Comparison of ENCODE assay signal across 12 cellular contexts in the genomic region with DNA sequence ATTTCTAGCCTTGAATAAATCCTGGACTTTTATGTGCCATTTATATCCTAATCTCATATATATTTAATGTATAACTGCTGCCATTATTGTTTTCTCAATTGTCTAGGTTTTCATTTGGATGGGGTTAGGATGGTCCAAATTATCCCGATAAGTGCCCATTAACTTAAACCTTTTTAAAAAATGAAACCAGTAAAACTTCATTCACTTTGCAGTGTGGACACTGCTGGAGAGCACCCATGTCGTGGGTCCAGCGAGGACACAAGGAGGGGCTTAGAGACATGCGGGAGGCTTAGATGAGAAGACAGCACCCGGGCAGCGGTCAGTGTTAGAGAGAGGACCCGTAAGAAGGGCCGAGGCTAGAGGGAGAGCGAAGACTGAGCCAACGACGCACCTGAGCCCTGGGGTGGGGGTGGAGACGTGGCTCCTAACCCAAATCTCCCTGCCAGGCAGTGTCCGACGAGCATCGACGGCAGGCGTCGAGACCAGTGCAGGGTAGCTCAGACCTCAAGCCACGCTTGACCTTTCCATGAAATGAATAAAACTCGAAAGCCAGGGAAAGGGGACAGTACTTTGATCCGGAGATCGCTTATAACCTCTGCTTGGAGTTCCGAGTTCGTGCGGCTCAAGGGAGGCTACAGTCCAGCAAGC. TPM values are rescaled to one million over a fixed set of nuclear protein-coding genes. Genes with fewer than 3 reads are reported as not detected.
DNase-seq lines count a peak whose midpoint lies in the region; ATAC-seq, FAIRE-seq and TF ChIP-seq lines count a peak whose summit lies in the region.
"Had no signal": no experiment of that assay in that cellular context is flagged by ENCODE, and none has a peak within 500 bp of the region (broad histone marks: within the 10 kb centered on the region; RNA-seq: fewer than 3 reads in every experiment).

No MANE protein-coding gene starts in this region.

- intact Hi-C loops in gastrocnemius medialis (cut with DNase I; ENCODE audit: low total_unique reads): loop anchor here (10.0 kb wide), 1 partner anchor 1042 kb away; the partner anchor contains the start of gene DDX18

- POLR2A ChIA-PET in H1 (lab: Charles Lee; ENCODE audit: partially characterized antibody) (no interaction called here), RWPE1 (lab: Yijun Ruan, JAX; ENCODE audit: low non-redundant PET) (no interaction called here)

- TF ChIP-seq RAD21 in H1 (IDR thresholded peaks at IDR 0.05 in 1 of 2, conservative IDR thresholded peaks at IDR 0.05 in 1 of 2; ENCODE audit: low read depth in 2 of 2, low read length in 2 of 2): no peak

- CTCF ChIA-PET in H1 (lab: Charles Lee; ENCODE audit: partially characterized antibody): interaction anchor here (0.7 to 7.4 kb wide), 12 partner anchors 12 to 632 kb away, joined by 3 to 84 read pairs (median 6); partner anchors contain the start of gene EN1
- CTCF ChIA-PET in RWPE1 (lab: Yijun Ruan, JAX): interaction anchor here (0.6 to 4.6 kb wide), 9 partner anchors 11 to 824 kb away, joined by 3 to 28 read pairs (median 3); no protein-coding TSS in a partner anchor

- no peak overlapping the region for H2BK20ac ChIP-seq in H1 (ENCODE audit: low read length)

- no peak overlapping the region for H3K27ac Mint-ChIP-seq in T-helper 2 cell treated with Interferon-gamma antibody and Interleukin-4, amounts not matched to agents 5 μg/mL and 100 μg/mL, for 36 hours

- no peak overlapping the region for H2BK5ac ChIP-seq in H1 (ENCODE audit: low read depth, low read length)

- H3K9me3 ChIP-seq in H1 (ENCODE audit: insufficient read depth in 2 of 2, low read depth in 1 of 2, low read length in 1 of 2) (no peaks in the 10 kb centered on the region), gastrocnemius medialis (no peaks in the 10 kb centered on the region)
- H3K9me3 ChIP-seq: gastroesophageal sphincter, upper lobe of left lung had no signal

- H3K4me2 ChIP-seq in KMS-11 (peak overlapping the region; percentile 47; the same call in 1 of the 2 replicates), H1 (ENCODE audit: insufficient read depth in 1 of 2, low read depth in 2 of 2, low read length in 2 of 2) (peak overlapping the region; percentile 65 to 67; a peak in 3 of 4 replicates)

- H4K8ac ChIP-seq in H1 (ENCODE audit: extremely low read depth, insufficient read depth, low read length): no peak overlapping the region

- 7% methylated on average over 22 of the region's 25 CpGs; no CpG with 5 or more reads in 1 of the 2 experiments for WGBS in H1 (ENCODE audit: extremely low coverage in 1 of 2, insufficient coverage in 1 of 2, insufficient read length in 1 of 2, insufficient replicate concordance in 2 of 2, low coverage in 1 of 2, low lambda C conversion rate in 2 of 2, missing lambda C conversion rate in 1 of 2), 2 experiments

- H3K9me3 Mint-ChIP-seq in T-helper 2 cell treated with Interferon-gamma antibody and Interleukin-4, amounts not matched to agents 5 μg/mL and 100 μg/mL, for 36 hours: no peaks in the 10 kb centered on the region

- peak overlapping the region; percentile 34 for H3K4me3 Mint-ChIP-seq in T-helper 2 cell treated with Interferon-gamma antibody and Interleukin-4, amounts not matched to agents 5 μg/mL and 100 μg/mL, for 36 hours

- peaks cover 4% of the 10 kb centered on the region for H3K36me3 Mint-ChIP-seq in T-helper 2 cell treated with Interferon-gamma antibody and Interleukin-4, amounts not matched to agents 5 μg/mL and 100 μg/mL, for 36 hours (ENCODE audit: low read depth)

- in situ Hi-C loops in gastrocnemius medialis (cut with MboI; ENCODE audit: low sequenced_read_pairs in 4 of 4): loop anchor here in 3 of 4 donors (10.0 to 25.0 kb wide), 3 partner anchors 92 to 819 kb away; no protein-coding TSS in a partner anchor

- no peak overlapping the region for H3K56ac ChIP-seq in H1 (replicated peaks; ENCODE audit: insufficient read length, low read depth, low read length)

- no peaks in the 10 kb centered on the region for H3K79me2 ChIP-seq in KMS-11 (ENCODE audit: insufficient read depth, low read depth)
- H3K79me2 ChIP-seq in H1 (ENCODE audit: control insufficient read depth in 1 of 2, insufficient read depth in 2 of 2, low read length in 2 of 2): no peaks in the 10 kb centered on the region

- TF ChIP-seq POLR2A in H1 (IDR thresholded peaks at IDR 0.05; ENCODE audit: control extremely low read depth in 1 of 2, low read depth in 2 of 2, low read length in 2 of 2) (no peak), gastrocnemius medialis (IDR thresholded peaks at IDR 0.05) (no peak)

- H4K20me1 ChIP-seq in KMS-11 (ENCODE audit: insufficient read depth): no peaks in the 10 kb centered on the region
- H4K20me1 ChIP-seq in H1 (replicated peaks in 1 of 2; ENCODE audit: control insufficient read depth in 1 of 2, insufficient read depth in 2 of 2, low read length in 2 of 2): peaks cover 11 to 13% of the 10 kb centered on the region in 2 experiments

- H3K4me1 ChIP-seq in KMS-11 (ENCODE audit: low read depth, poor library complexity, severe bottlenecking) (no peaks in the 10 kb centered on the region), H1 (replicated peaks in 1 of 4; ENCODE audit: control insufficient read depth in 3 of 4, insufficient read depth in 4 of 4, low read length in 3 of 4) (peaks cover 2 to 57% (median 38%) of the 10 kb centered on the region in 4 experiments), gastrocnemius medialis (peaks cover 0 to 10% of the 10 kb centered on the region in 2 donors)

- H2AK5ac ChIP-seq in H1 (ENCODE audit: low read depth, low read length): peak overlapping the region; percentile 28; the same call in 1 of the 2 replicates

- H2AFZ ChIP-seq in KMS-11 (ENCODE audit: low read depth): peak overlapping the region; percentile 75; the same call in 1 of the 2 replicates
- H2AFZ ChIP-seq in H1 (ENCODE audit: low read length): no peak overlapping the region

- H3K23ac ChIP-seq in H1 (ENCODE audit: insufficient read length): no peak overlapping the region

- peak overlapping the region; percentile 79; the same call in 1 of the 2 replicates for H3K18ac ChIP-seq in H1 (ENCODE audit: extremely low read depth, low read length)

- H3K4ac ChIP-seq in H1 (replicated peaks; ENCODE audit: insufficient read length, low read depth, low read length): no peak overlapping the region

- H3K9ac ChIP-seq in KMS-11: peak overlapping the region; percentile 39; the same call in 1 of the 2 replicates
- H3K9ac ChIP-seq in H1 (replicated peaks in 1 of 4; ENCODE audit: extremely low read depth in 1 of 4, low read depth in 3 of 4, low read length in 3 of 4): no peak overlapping the region

- no peak overlapping the region for H2BK120ac ChIP-seq in H1 (replicated peaks; ENCODE audit: low read depth, low read length)

- no peak overlapping the region for H3K4me3 ChIP-seq in KMS-11 (IDR thresholded peaks at IDR 0.05; ENCODE audit: insufficient read depth, low read depth, low read length)
- peak overlapping the region in 2 of 4 experiments; percentile 26 to 56; a peak in 3 of 8 replicates for H3K4me3 ChIP-seq in H1 (ENCODE audit: extremely low read depth in 1 of 4, insufficient read depth in 2 of 4, low read depth in 3 of 4, low read length in 4 of 4)
- H3K4me3 ChIP-seq in gastrocnemius medialis: peak overlapping the region in 3 of 4 donors; percentile 64 to 74 (median 72)

- peaks cover 5% of the 10 kb centered on the region; the same call in 1 of the 2 replicates for H3K23me2 ChIP-seq in H1 (ENCODE audit: low read depth, low read length)

- peaks cover 6% of the 10 kb centered on the region for H3K4me1 Mint-ChIP-seq in T-helper 2 cell treated with Interferon-gamma antibody and Interleukin-4, amounts not matched to agents 5 μg/mL and 100 μg/mL, for 36 hours (ENCODE audit: low read depth)

- FAIRE-seq in H1 (lab: Jason Lieb, UNC): no peak

- no peak overlapping the region for H3K14ac ChIP-seq in H1 (ENCODE audit: insufficient read length)

- H2BK12ac ChIP-seq in H1 (ENCODE audit: low read depth, low read length): peak overlapping the region; percentile 86; the same call in 1 of the 2 replicates

- H3K79me1 ChIP-seq in H1 (ENCODE audit: low read depth, low read length): no peaks in the 10 kb centered on the region

- no peak for TF ChIP-seq CTCF in KMS-11 (conservative IDR thresholded peaks at IDR 0.05; ENCODE audit: low read depth, low read length)
- TF ChIP-seq CTCF in H1 (IDR thresholded peaks at IDR 0.05; ENCODE audit: control extremely low read depth in 1 of 3, insufficient read depth in 1 of 3, low read depth in 1 of 3, low read length in 3 of 3): no peak
- no peak for TF ChIP-seq CTCF in gastrocnemius medialis (IDR thresholded peaks at IDR 0.05 in 4 of 5, conservative IDR thresholded peaks at IDR 0.05 in 1 of 5)
- TF ChIP-seq CTCF in RWPE1 (conservative IDR thresholded peaks at IDR 0.05; ENCODE audit: low read depth): no peak

- H3K27ac ChIP-seq in KMS-11 (no peak overlapping the region), H1 (ENCODE audit: low read depth, low read length) (no peak overlapping the region), gastrocnemius medialis (no peak overlapping the region), RWPE1 (no peak overlapping the region)
- H3K27ac ChIP-seq: dorsolateral prefrontal cortex, gastroesophageal sphincter, upper lobe of left lung had no signal

- H3K27me3 Mint-ChIP-seq in T-helper 2 cell treated with Interferon-gamma antibody and Interleukin-4, amounts not matched to agents 5 μg/mL and 100 μg/mL, for 36 hours (ENCODE audit: low read depth): peaks cover 87% of the 10 kb centered on the region

- no peak for TF ChIP-seq EP300 in H1 (IDR thresholded peaks at IDR 0.05; ENCODE audit: borderline replicate concordance in 1 of 2, low read depth in 2 of 2, low read length in 2 of 2)

- H4K91ac ChIP-seq in H1 (replicated peaks; ENCODE audit: insufficient read length, low read length): no peak overlapping the region

- H3K27me3 ChIP-seq in KMS-11 (ENCODE audit: insufficient read depth, low read depth): no peaks in the 10 kb centered on the region
- peaks cover 84 to 100% (median 96%) of the 10 kb centered on the region in 4 experiments for H3K27me3 ChIP-seq in H1 (replicated peaks in 1 of 4; ENCODE audit: control insufficient read depth in 3 of 4, extremely low read depth in 1 of 4, insufficient read depth in 3 of 4, low read length in 3 of 4)
- peaks cover 0 to 14% (median 7%) of the 10 kb centered on the region in 3 donors for H3K27me3 ChIP-seq in gastrocnemius medialis

- no peak for DNase-seq in T-helper 2 cell treated with Interferon-gamma antibody and Interleukin-4, amounts not matched to agents 5 μg/mL and 100 μg/mL, for 36 hours (ENCODE audit: low spot score)
- DNase-seq in T-helper 2 cell (no peak), H1 (ENCODE audit: low read depth in 1 of 2, low spot score in 2 of 2) (no peak), gastrocnemius medialis (no peak), inferior parietal cortex (ENCODE audit: extremely low spot score) (no peak), SKM-1 treated with dmso at 0.1 percent for 144 hours (lab: John Stamatoyannopoulos, UW; ENCODE audit: unreplicated experiment) (no peak), RWPE1 (ENCODE audit: low spot score) (no peak)

- H2BK15ac ChIP-seq in H1 (ENCODE audit: low read length): no peak overlapping the region

- no peaks in the 10 kb centered on the region for H3K36me3 ChIP-seq in KMS-11 (ENCODE audit: insufficient read depth)
- peaks cover 0 to 6% (median 0%) of the 10 kb centered on the region in 4 experiments; a peak in 1 of 8 replicates for H3K36me3 ChIP-seq in H1 (ENCODE audit: control insufficient read depth in 2 of 4, insufficient read depth in 4 of 4, low read length in 3 of 4)
- no peaks in the 10 kb centered on the region for H3K36me3 ChIP-seq in gastrocnemius medialis
- H3K36me3 ChIP-seq: gastroesophageal sphincter, upper lobe of left lung had no signal

- no peak for ATAC-seq in gastrocnemius medialis

- no peak overlapping the region for H4K5ac ChIP-seq in H1 (ENCODE audit: insufficient read length, low read depth, low read length)

RNA-seq across cellular contexts. Expression of gene EN1, which starts 9.0 kb away (rescaled TPM):
- not detected in 2 replicates for total RNA-seq in H1 (2021; fragmentation: NEBNext Ultra II Directional; extraction: Animal tissue kit (Norgen Biotek cat#: 25700))
- not detected in 2 replicates for polyA plus RNA-seq in H1 (2011; rRNA removed)
- not detected for polyA plus RNA-seq in H1 (2011; cell fraction: cytosol; rRNA removed)
- polyA plus RNA-seq in H1 (2011; cell fraction: nucleus; rRNA removed): not detected
- polyA plus RNA-seq in H1 (2012, experiment 1 of 2): 0.48 TPM in 1 of 4 replicates, not detected in the others
- not detected for polyA plus RNA-seq in H1 (2012, experiment 2 of 2)
- polyA plus RNA-seq in H1 (2013, experiment 1 of 2): not detected
- polyA plus RNA-seq in H1 (2013, experiment 2 of 2): 0.04 TPM
- not detected in 2 replicates for polyA minus RNA-seq in H1 (2011; rRNA and poly(A)+ RNA removed)
- polyA minus RNA-seq in H1 (2011; cell fraction: cytosol; rRNA and poly(A)+ RNA removed): not detected
- polyA minus RNA-seq in H1 (2011; cell fraction: nucleus; rRNA and poly(A)+ RNA removed): not detected
- 10 to 100 TPM in 1 of 4 donors, 1 to 10 TPM in 3; 3.9 to 11.0 (median 6.7) TPM for total RNA-seq in gastrocnemius medialis
- total RNA-seq: left lobe of liver had no signal
